Comparison of ENCODE assay signal across 19 cellular contexts in the genomic region with DNA sequence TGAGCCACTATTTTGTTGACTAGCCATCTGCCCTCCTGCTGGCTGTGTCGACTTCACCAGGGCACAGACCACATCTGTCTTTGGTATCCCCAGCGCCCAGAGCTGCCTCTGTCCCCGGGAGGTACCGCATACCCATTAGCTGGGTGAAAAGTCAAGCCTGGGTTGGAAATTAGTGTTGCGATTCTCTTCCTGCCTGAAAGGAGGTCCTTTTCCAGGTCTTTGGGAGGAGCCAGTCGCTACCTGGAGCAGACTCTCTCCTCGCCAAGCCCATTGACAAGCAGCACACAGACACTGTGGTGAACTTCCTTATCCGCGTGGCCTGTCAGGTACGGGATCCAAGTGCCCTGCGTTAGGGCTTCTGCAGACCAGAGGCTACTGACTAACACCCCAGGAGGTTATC.
A peak's percentile ranks its signal among the peaks of the same experiment; 100 is the strongest.
DNase-seq lines count a peak whose midpoint lies in the region; ATAC-seq and TF ChIP-seq lines count a peak whose summit lies in the region.
"Had no signal": no experiment of that assay in that cellular context is flagged by ENCODE, and none has a peak within 500 bp of the region (broad histone marks: within the 10 kb centered on the region; RNA-seq: fewer than 3 reads in every experiment).

No MANE protein-coding gene starts in this region.

- H3K36me3 ChIP-seq in H7 (replicated peaks; ENCODE audit: control insufficient read depth, insufficient read depth, low read length) (peaks cover 52% of the 10 kb centered on the region), mesendoderm (ENCODE audit: control insufficient read depth, insufficient read depth, low read length) (peaks cover 24% of the 10 kb centered on the region)

- no peak overlapping the region for H3K4me3 Mint-ChIP-seq in chondrocyte (ENCODE audit: unreplicated experiment)
- H3K4me3 Mint-ChIP-seq: B cell; CD8-positive, alpha-beta T cell; GM23338; HFFc6 had no signal

- no peak overlapping the region for H2BK15ac ChIP-seq in mesendoderm (replicated peaks; ENCODE audit: low read depth)

- H4K5ac ChIP-seq in mesendoderm (ENCODE audit: low read length), result no peak overlapping the region

- H3K27me3 ChIP-seq in H7 (ENCODE audit: control insufficient read depth, insufficient read depth, low read length), result no peaks in the 10 kb centered on the region
- H3K27me3 ChIP-seq in mesendoderm (ENCODE audit: insufficient read depth, low read length, poor library complexity), result no peaks in the 10 kb centered on the region
- H3K27me3 ChIP-seq: BLaER1 treated with 17β-estradiol and CSF1 and Interleukin-3, amounts not matched to agents 10 nM and 100 nM had no signal

- H2AK5ac ChIP-seq in mesendoderm (ENCODE audit: low read length), result no peak overlapping the region

- no peak for TF ChIP-seq CTCF in chondrocyte (IDR thresholded peaks at IDR 0.05)

- H2BK120ac ChIP-seq in mesendoderm (ENCODE audit: low read depth, low read length), result no peak overlapping the region

- no peak overlapping the region for H2BK5ac ChIP-seq in mesendoderm (ENCODE audit: low read length)

- no peaks in the 10 kb centered on the region for H3K4me1 ChIP-seq in mesendoderm (ENCODE audit: control insufficient read depth, low read depth, low read length)
- H3K4me1 ChIP-seq: BLaER1 treated with 17β-estradiol and CSF1 and Interleukin-3, amounts not matched to agents 10 nM and 100 nM had no signal

- no peaks in the 10 kb centered on the region for H3K9me3 Mint-ChIP-seq in chondrocyte (ENCODE audit: low read depth)
- H3K9me3 Mint-ChIP-seq: CD8-positive, alpha-beta T cell; GM23338; HFFc6 had no signal

- H3K36me3 Mint-ChIP-seq in chondrocyte (ENCODE audit: low read depth), result peaks cover 63% of the 10 kb centered on the region

- no CpG with 5 or more reads among the region's 11 CpGs for whole genome bisulfite sequencing in mesendoderm (ENCODE audit: extremely low coverage, insufficient coverage, low lambda C conversion rate)

- peak overlapping the region; percentile 10 for H3K27ac Mint-ChIP-seq in chondrocyte (ENCODE audit: unreplicated experiment)
- H3K27ac Mint-ChIP-seq: B cell; CD8-positive, alpha-beta T cell; GM23338; HFFc6 had no signal

- H3K79me2 ChIP-seq in mesendoderm (ENCODE audit: control insufficient read depth, insufficient read depth, low read length), result no peaks in the 10 kb centered on the region

- H3K27ac ChIP-seq in mesendoderm (ENCODE audit: low read depth, low read length), result no peak overlapping the region
- H3K27ac ChIP-seq in substantia nigra (ENCODE audit: low read depth, low read length, poor library complexity, severe bottlenecking), result peak overlapping the region; percentile 52
- H3K27ac ChIP-seq: BLaER1 treated with 17β-estradiol and CSF1 and Interleukin-3, amounts not matched to agents 10 nM and 100 nM had no signal

- no peak overlapping the region for H4K8ac ChIP-seq in mesendoderm (ENCODE audit: low read depth, low read length)

- no peak overlapping the region for H3K9ac ChIP-seq in mesendoderm (ENCODE audit: low read length)
- H3K9ac ChIP-seq: BLaER1 treated with 17β-estradiol and CSF1 and Interleukin-3, amounts not matched to agents 10 nM and 100 nM had no signal

- no peak for ATAC-seq in HG03342 (IDR thresholded peaks at IDR 0.05; ENCODE audit: unreplicated experiment)
- ATAC-seq in GM19395 (IDR thresholded peaks at IDR 0.05; ENCODE audit: unreplicated experiment), result no peak
- ATAC-seq: CD8-positive, alpha-beta T cell; GM12878; GM23338; HCT116 had no signal

- H3K4me2 ChIP-seq in mesendoderm (ENCODE audit: low read length), result no peak overlapping the region
- H3K4me2 ChIP-seq: BLaER1 treated with 17β-estradiol and CSF1 and Interleukin-3, amounts not matched to agents 10 nM and 100 nM; GM23338 had no signal

- no peak overlapping the region for H3K4ac ChIP-seq in mesendoderm (ENCODE audit: low read depth, low read length)

- H3K79me1 ChIP-seq in mesendoderm (ENCODE audit: low read length), result no peaks in the 10 kb centered on the region

- H3K4me1 Mint-ChIP-seq in chondrocyte (ENCODE audit: low read depth), result no peaks in the 10 kb centered on the region
- H3K4me1 Mint-ChIP-seq: B cell, GM23338 had no signal

- H3K18ac ChIP-seq in mesendoderm (ENCODE audit: low read length), result no peak overlapping the region

- H3K56ac ChIP-seq in mesendoderm (ENCODE audit: low read length), result no peak overlapping the region

- H3K27me3 Mint-ChIP-seq in chondrocyte (ENCODE audit: low read depth), result no peaks in the 10 kb centered on the region
- H3K27me3 Mint-ChIP-seq: B cell had no signal

- H3K4me3 ChIP-seq in H7 (ENCODE audit: insufficient read depth, low read depth, low read length), result no peak overlapping the region
- H3K4me3 ChIP-seq in mesendoderm (ENCODE audit: low read length), result no peak overlapping the region
- H3K4me3 ChIP-seq: BLaER1 treated with 17β-estradiol and CSF1 and Interleukin-3, amounts not matched to agents 10 nM and 100 nM; GM12878; GM23338 had no signal

- peak; percentile 29 for DNase-seq in H7
- no peak for DNase-seq in chondrocyte (ENCODE audit: low spot score)
- peak; percentile 3 for DNase-seq in mesendoderm
- no peak for DNase-seq in substantia nigra (lab: John Stamatoyannopoulos, UW)
- no peak for DNase-seq in NCI-H2227 treated with DMSO at 0.1 percent for 48 hours (lab: John Stamatoyannopoulos, UW)
- DNase-seq: Calu3; CD8-positive, alpha-beta T cell; DMS53; DND-41; EL; HFFc6; IMR-90 had no signal

- no peak overlapping the region for H3K23ac ChIP-seq in mesendoderm (ENCODE audit: low read length)

Comparison
In these comparisons a context has a peak if more than half of its experiments do, and no peak if none do; other contexts are left out.
1. DNase-seq: peak in H7 (single experiment) and mesendoderm (single experiment); none in chondrocyte (single experiment), substantia nigra (0 of 49) and NCI-H2227 treated with DMSO at 0.1 percent for 48 hours (single experiment).